29 cellular contexts compared by ENCODE assay signal in genomic region chr2:137411556-137411955, GRCh38.
"Had no signal": no experiment of that assay in that cellular context is flagged by ENCODE, and none has a peak within 500 bp of the region (broad histone marks: within the 10 kb centered on the region; RNA-seq: fewer than 3 reads in every experiment).

No MANE protein-coding gene starts in this region.

- H2AFZ ChIP-seq: parathyroid adenoma had no signal

- H3K27ac Mint-ChIP-seq: dendritic cell treated with granulocyte-macrophage colony-stimulating factor and Interleukin-4, amounts not matched to agents 40 ng/mL and 50 ng/mL, for 4 days; endodermal cell; natural killer cell treated with Interleukin-12 subunit alpha and Interleukin-12 subunit beta and Interleukin-15 and Interleukin-18, amount 100 ng/mL, for 72 hours; stimulated activated memory B cell treated with anti-CD40 and anti-IgM and Interleukin-4, amounts not matched to agents 10 μg/mL and 1 μg/mL and 100 μg/mL, for 72 hours had no signal

- H3K4me1 Mint-ChIP-seq: central memory CD8-positive, alpha-beta T cell; naive B cell; neural crest cell; stimulated activated memory B cell treated with anti-CD40 and anti-IgM and Interleukin-4, amounts not matched to agents 10 μg/mL and 1 μg/mL and 100 μg/mL, for 72 hours had no signal

- ATAC-seq: heart right ventricle; left ventricle myocardium superior; lower lobe of right lung; mucosa of descending colon; natural killer cell treated with Interleukin-12 subunit alpha and Interleukin-12 subunit beta and Interleukin-15 and Interleukin-18, amount 100 ng/mL, for 72 hours; psoas muscle; right cardiac atrium; stimulated activated memory B cell treated with anti-CD40 and anti-IgM and Interleukin-4, amounts not matched to agents 10 μg/mL and 1 μg/mL and 100 μg/mL, for 72 hours; stimulated activated naive CD8-positive, alpha-beta T cell treated with anti-CD3 and anti-CD28 coated beads, Interleukin-15, Interleukin-2, amounts not matched to agents 100 U/mL and 50 U/mL, for 24 hours; upper lobe of right lung had no signal

- H3K4me3 ChIP-seq: colonic mucosa, esophagus muscularis mucosa, heart right ventricle, lower lobe of right lung, mucosa of descending colon, psoas muscle, sigmoid colon, spleen, testis, tibial artery, upper lobe of right lung, uterus had no signal

- H3K9ac ChIP-seq: parathyroid adenoma had no signal

- H3K27me3 ChIP-seq: colonic mucosa, esophagus muscularis mucosa, heart right ventricle, neutrophil, sigmoid colon, spleen, testis, tibial artery, upper lobe of right lung, uterus had no signal

- H3K4me3 Mint-ChIP-seq: central memory CD8-positive, alpha-beta T cell; dendritic cell treated with granulocyte-macrophage colony-stimulating factor and Interleukin-4, amounts not matched to agents 40 ng/mL and 50 ng/mL, for 4 days; endodermal cell; naive B cell; natural killer cell treated with Interleukin-12 subunit alpha and Interleukin-12 subunit beta and Interleukin-15 and Interleukin-18, amount 100 ng/mL, for 72 hours; neural crest cell; stimulated activated memory B cell treated with anti-CD40 and anti-IgM and Interleukin-4, amounts not matched to agents 10 μg/mL and 1 μg/mL and 100 μg/mL, for 72 hours had no signal

- H3K9me3 Mint-ChIP-seq: endodermal cell, neural crest cell had no signal

- H3K36me3 Mint-ChIP-seq: naive B cell; stimulated activated memory B cell treated with anti-CD40 and anti-IgM and Interleukin-4, amounts not matched to agents 10 μg/mL and 1 μg/mL and 100 μg/mL, for 72 hours had no signal

- H3K9me3 ChIP-seq: colonic mucosa, esophagus muscularis mucosa, heart right ventricle, lower lobe of right lung, mucosa of descending colon, neutrophil, psoas muscle, testis, tibial artery, upper lobe of right lung, uterus had no signal

- H3K36me3 ChIP-seq: colonic mucosa, esophagus muscularis mucosa, heart right ventricle, lower lobe of right lung, neutrophil, sigmoid colon, spleen, tibial artery, upper lobe of right lung, uterus had no signal

- H3K4me1 ChIP-seq: colonic mucosa, esophagus muscularis mucosa, heart right ventricle, lower lobe of right lung, parathyroid adenoma, psoas muscle, sigmoid colon, spleen, testis, tibial artery, upper lobe of right lung, uterus had no signal

- H3K79me2 ChIP-seq: parathyroid adenoma had no signal

- H3K27me3 Mint-ChIP-seq: central memory CD8-positive, alpha-beta T cell; dendritic cell treated with granulocyte-macrophage colony-stimulating factor and Interleukin-4, amounts not matched to agents 40 ng/mL and 50 ng/mL, for 4 days; naive B cell; natural killer cell treated with Interleukin-12 subunit alpha and Interleukin-12 subunit beta and Interleukin-15 and Interleukin-18, amount 100 ng/mL, for 72 hours; stimulated activated memory B cell treated with anti-CD40 and anti-IgM and Interleukin-4, amounts not matched to agents 10 μg/mL and 1 μg/mL and 100 μg/mL, for 72 hours had no signal

- DNase-seq: colonic mucosa; effector CD8-positive, alpha-beta T cell; endodermal cell; foreskin melanocyte; glutamatergic neuron; heart right ventricle; left ventricle myocardium superior; lower lobe of right lung; mucosa of descending colon; naive B cell; psoas muscle; right cardiac atrium; sigmoid colon; spleen; stimulated activated CD4-positive, alpha-beta T cell treated with anti-CD3 and anti-CD28 coated beads, Interleukin-4, amount 100 ng/mL, for 4 hours; stimulated activated naive CD8-positive, alpha-beta T cell treated with anti-CD3 and anti-CD28 coated beads, Interleukin-15, Interleukin-2, amounts not matched to agents 100 U/mL and 50 U/mL, for 24 hours; substantia nigra; testis; tibial artery; upper lobe of right lung; uterus had no signal

- H3K27ac ChIP-seq: colonic mucosa, esophagus muscularis mucosa, heart right ventricle, lower lobe of right lung, neutrophil, parathyroid adenoma, psoas muscle, sigmoid colon, spleen, testis, tibial artery, upper lobe of right lung, uterus had no signal
